In genomic region chr19:52942371-52943133, GRCh38 we compare ENCODE assay signal across 9 cellular contexts. TPM values are rescaled to one million over a fixed set of nuclear protein-coding genes. Genes with fewer than 3 reads are reported as not detected.
DNase-seq lines count a peak whose midpoint lies in the region; ATAC-seq, FAIRE-seq and TF ChIP-seq lines count a peak whose summit lies in the region.
"Had no signal": no experiment of that assay in that cellular context is flagged by ENCODE, and none has a peak within 500 bp of the region (broad histone marks: within the 10 kb centered on the region; RNA-seq: fewer than 3 reads in every experiment).

No MANE protein-coding gene starts in this region.

- H3K79me2 ChIP-seq in endothelial cell of umbilical vein (ENCODE audit: control insufficient read depth, insufficient read depth, low read length) = no peaks in the 10 kb centered on the region

- dilution Hi-C loops in endothelial cell of umbilical vein (cut with MboI; ENCODE audit: extremely low pct_ligation_motif_present, low sequenced_read_pairs) = no loop called here

- H3K27me3 ChIP-seq in BLaER1 (no peaks in the 10 kb centered on the region), endothelial cell of umbilical vein (ENCODE audit: control insufficient read depth in 2 of 2, insufficient read depth in 2 of 2, low read length in 2 of 2) (no peaks in the 10 kb centered on the region), mononuclear cell (ENCODE audit: insufficient read depth, low read length) (no peaks in the 10 kb centered on the region)

- peak overlapping the region; percentile 84 for H3K4me3 ChIP-seq in BLaER1
- peak overlapping the region; percentile 76 to 94 (median 87) for H3K4me3 ChIP-seq in endothelial cell of umbilical vein (replicated peaks in 1 of 3; ENCODE audit: insufficient read depth in 1 of 3, low read depth in 1 of 3, low read length in 3 of 3)
- H3K4me3 ChIP-seq in mononuclear cell (ENCODE audit: low read length) = peak overlapping the region; percentile 69

- peak overlapping the region; percentile 83 for H2AFZ ChIP-seq in endothelial cell of umbilical vein (ENCODE audit: low read depth, low read length)

- H3K36me3 ChIP-seq in BLaER1 = peaks cover 16% of the 10 kb centered on the region
- no peaks in the 10 kb centered on the region for H3K36me3 ChIP-seq in endothelial cell of umbilical vein (ENCODE audit: control insufficient read depth in 2 of 2, extremely low read depth in 1 of 2, insufficient read depth in 2 of 2, low read length in 2 of 2)

- peaks cover 11% of the 10 kb centered on the region for H3K9me3 ChIP-seq in BLaER1
- no peaks in the 10 kb centered on the region for H3K9me3 ChIP-seq in endothelial cell of umbilical vein (replicated peaks; ENCODE audit: control insufficient read depth, insufficient read depth, low read length)
- no peaks in the 10 kb centered on the region for H3K9me3 ChIP-seq in mononuclear cell (ENCODE audit: low read depth, low read length)

- peak; percentile 71 for DNase-seq in NK-92 treated with Interleukin-12 subunit alpha and Interleukin-12 subunit beta, amount 100 ng/mL, for 24 hours (lab: John Stamatoyannopoulos, UW)
- DNase-seq in activated CD8-positive, alpha-beta memory T cell treated with anti-CD3 and anti-CD28 coated beads, Interleukin-2, amount 50 U/mL, for 4 hours = peak; percentile 96
- peak; percentile 85 for DNase-seq in endothelial cell of umbilical vein (ENCODE audit: low read depth, low spot score)
- DNase-seq in stimulated activated CD8-positive, alpha-beta memory T cell treated with anti-CD3 and anti-CD28 coated beads, Interleukin-2, amount 100 ng/mL, for 48 hours (ENCODE audit: low read depth in 2 of 2) = peak; percentile 82 to 90

- peak; percentile 89 for FAIRE-seq in endothelial cell of umbilical vein (lab: Jason Lieb, UNC)
- FAIRE-seq: TTC549 had no signal

- peaks cover 25% of the 10 kb centered on the region for H3K4me1 ChIP-seq in BLaER1
- H3K4me1 ChIP-seq in endothelial cell of umbilical vein (ENCODE audit: control insufficient read depth, extremely low read depth, insufficient read depth, low read length) = no peaks in the 10 kb centered on the region
- peaks cover 27% of the 10 kb centered on the region for H3K4me1 ChIP-seq in mononuclear cell (ENCODE audit: insufficient read depth, low read length)

- ATAC-seq in HG03432 (IDR thresholded peaks at IDR 0.05; ENCODE audit: unreplicated experiment) = peak; percentile 96

- H3K9ac ChIP-seq in BLaER1 (peak overlapping the region; percentile 92), endothelial cell of umbilical vein (replicated peaks; ENCODE audit: extremely low read depth, insufficient read depth, low read length) (peak overlapping the region; percentile 84)

- H3K4me2 ChIP-seq in BLaER1 (peak overlapping the region; percentile 92), endothelial cell of umbilical vein (ENCODE audit: insufficient read depth, low read length) (peak overlapping the region; percentile 95)

- peak; percentile 86 for TF ChIP-seq POLR2A in GM19193 (IDR thresholded peaks at IDR 0.05; ENCODE audit: extremely low read depth, insufficient read depth, insufficient read length)
- peak; percentile 60 for TF ChIP-seq POLR2A in endothelial cell of umbilical vein (IDR thresholded peaks at IDR 0.05; ENCODE audit: low read depth, low read length)

- H4K20me1 ChIP-seq in BLaER1 (no peaks in the 10 kb centered on the region), endothelial cell of umbilical vein (replicated peaks; ENCODE audit: control insufficient read depth, extremely low read depth, insufficient read depth, low read length) (no peaks in the 10 kb centered on the region)

- CTCF ChIA-PET in endothelial cell of umbilical vein (lab: Charles Lee) = no interaction called here

- no peak for TF ChIP-seq CTCF in endothelial cell of umbilical vein (IDR thresholded peaks at IDR 0.05; ENCODE audit: extremely low read depth in 1 of 2, insufficient read depth in 1 of 2, low read depth in 1 of 2, low read length in 2 of 2)

- no peaks in the 10 kb centered on the region for H3K9me1 ChIP-seq in endothelial cell of umbilical vein (replicated peaks; ENCODE audit: control insufficient read depth, extremely low read depth, insufficient read depth, low read length)

- POLR2A ChIA-PET in endothelial cell of umbilical vein (lab: Charles Lee) = no interaction called here

- peak overlapping the region; percentile 90 for H3K27ac ChIP-seq in BLaER1
- peak overlapping the region; percentile 65 for H3K27ac ChIP-seq in endothelial cell of umbilical vein (ENCODE audit: insufficient read depth, low read depth, low read length)

- intact Hi-C loops in endothelial cell of umbilical vein (cut with micrococcal nuclease) = loop anchor here (1.0 to 5.0 kb wide), 6 partner anchors 19 to 145 kb away; partner anchors contain the start of genes ZNF320, ZNF468, ZNF816 and ZNF888

- no TSS peak for BruUV-seq in endothelial cell of umbilical vein (replicated peaks; lab: Mats Ljungman, UMichigan)

TF ChIP-seq in endothelial cell of umbilical vein, 7 proteins besides CTCF, POLR2A, EP300 and RAD21:
- TF ChIP-seq GATA2 (IDR thresholded peaks at IDR 0.05; ENCODE audit: insufficient read depth, insufficient read length, low read depth, low read length) = no peak
- no peak for TF ChIP-seq FOS (IDR thresholded peaks at IDR 0.05; ENCODE audit: borderline replicate concordance, insufficient read depth, low read length)
- no peak for TF ChIP-seq EZH2 (IDR thresholded peaks at IDR 0.05; ENCODE audit: borderline replicate concordance, low read depth, low read length, severe bottlenecking)
- TF ChIP-seq JUN (IDR thresholded peaks at IDR 0.05; ENCODE audit: borderline replicate concordance, insufficient read depth, insufficient read length, low read depth) = no peak
- no peak for TF ChIP-seq MAX (IDR thresholded peaks at IDR 0.05; ENCODE audit: insufficient read depth, insufficient read length)
- TF ChIP-seq POLR2AphosphoS5 (IDR thresholded peaks at IDR 0.05; ENCODE audit: insufficient read depth, low read depth, low read length) = peak; percentile 66
- no peak for TF ChIP-seq MYC (IDR thresholded peaks at IDR 0.05; ENCODE audit: low read depth, low read length)

RNA-seq across cellular contexts. Expression of gene ZNF888, which starts 19.3 kb away (rescaled TPM):
- total RNA-seq in endothelial cell of umbilical vein = 2.9 and 3.9 TPM in 2 replicates
- polyA plus RNA-seq in endothelial cell of umbilical vein = 0.56 and 0.72 TPM in 2 replicates
- polyA plus RNA-seq in endothelial cell of umbilical vein (2011; cell fraction: cytosol; rRNA removed) = 0.76 and 0.80 TPM in 2 replicates
- 2.3 and 3.1 TPM in 2 replicates for polyA plus RNA-seq in endothelial cell of umbilical vein (2011; cell fraction: nucleus; rRNA removed)
- polyA plus RNA-seq in endothelial cell of umbilical vein (2012) = 1.3 and 1.4 TPM in 2 replicates
- polyA minus RNA-seq in endothelial cell of umbilical vein = 2.2 and 3.6 TPM in 2 replicates
- 3.6 TPM for polyA minus RNA-seq in endothelial cell of umbilical vein (2011; cell fraction: cytosol; rRNA and poly(A)+ RNA removed)
- polyA minus RNA-seq in endothelial cell of umbilical vein (2011; cell fraction: nucleus; rRNA and poly(A)+ RNA removed) = 2.3 and 3.8 TPM in 2 replicates
- total RNA-seq in mononuclear cell = 3.8 TPM

RNA-seq across cellular contexts. Expression of gene ZNF816, which starts 20.1 kb away (rescaled TPM):
- total RNA-seq in endothelial cell of umbilical vein (4.9 and 5.3 TPM in 2 replicates), mononuclear cell (11.0 TPM)
- polyA plus RNA-seq in endothelial cell of umbilical vein = 0.76 and 1.8 TPM in 2 replicates
- 1.5 and 1.6 TPM in 2 replicates for polyA plus RNA-seq in endothelial cell of umbilical vein (2011; cell fraction: cytosol; rRNA removed)
- polyA plus RNA-seq in endothelial cell of umbilical vein (2011; cell fraction: nucleus; rRNA removed) = 3.0 and 4.6 TPM in 2 replicates
- 4.4 and 4.9 TPM in 2 replicates for polyA plus RNA-seq in endothelial cell of umbilical vein (2012)
- 2.8 and 3.3 TPM in 2 replicates for polyA minus RNA-seq in endothelial cell of umbilical vein
- 5.2 TPM for polyA minus RNA-seq in endothelial cell of umbilical vein (2011; cell fraction: cytosol; rRNA and poly(A)+ RNA removed)
- 2.6 and 3.5 TPM in 2 replicates for polyA minus RNA-seq in endothelial cell of umbilical vein (2011; cell fraction: nucleus; rRNA and poly(A)+ RNA removed)

RNA-seq across cellular contexts. Expression of gene ZNF320, which starts 45.1 kb away (rescaled TPM):
- total RNA-seq in endothelial cell of umbilical vein = 10.9 and 11.1 TPM in 2 replicates
- polyA plus RNA-seq in endothelial cell of umbilical vein = 7.5 and 7.6 TPM in 2 replicates
- 3.8 and 4.4 TPM in 2 replicates for polyA plus RNA-seq in endothelial cell of umbilical vein (2011; cell fraction: cytosol; rRNA removed)
- 8.1 and 11.6 TPM in 2 replicates for polyA plus RNA-seq in endothelial cell of umbilical vein (2011; cell fraction: nucleus; rRNA removed)
- 3.1 and 3.7 TPM in 2 replicates for polyA plus RNA-seq in endothelial cell of umbilical vein (2012)
- polyA minus RNA-seq in endothelial cell of umbilical vein = 8.3 and 13.1 TPM in 2 replicates
- polyA minus RNA-seq in endothelial cell of umbilical vein (2011; cell fraction: cytosol; rRNA and poly(A)+ RNA removed) = 3.5 TPM
- polyA minus RNA-seq in endothelial cell of umbilical vein (2011; cell fraction: nucleus; rRNA and poly(A)+ RNA removed) = 2.5 and 4.4 TPM in 2 replicates
- not detected for total RNA-seq in mononuclear cell

Comparison
In these comparisons a context has a peak if more than half of its experiments do, and no peak if none do; other contexts are left out.
1. Peak in every context shown above with its lines: DNase-seq, ATAC-seq, H3K4me3 ChIP-seq and H3K27ac ChIP-seq.
2. RNA of gene ZNF320, which starts 45.1 kb away (total RNA-seq): 10.9 to 11.1 TPM in endothelial cell of umbilical vein; not detected in mononuclear cell (single experiment); every median in the first group is over 10 times any median in the second.